In the genomic region with DNA sequence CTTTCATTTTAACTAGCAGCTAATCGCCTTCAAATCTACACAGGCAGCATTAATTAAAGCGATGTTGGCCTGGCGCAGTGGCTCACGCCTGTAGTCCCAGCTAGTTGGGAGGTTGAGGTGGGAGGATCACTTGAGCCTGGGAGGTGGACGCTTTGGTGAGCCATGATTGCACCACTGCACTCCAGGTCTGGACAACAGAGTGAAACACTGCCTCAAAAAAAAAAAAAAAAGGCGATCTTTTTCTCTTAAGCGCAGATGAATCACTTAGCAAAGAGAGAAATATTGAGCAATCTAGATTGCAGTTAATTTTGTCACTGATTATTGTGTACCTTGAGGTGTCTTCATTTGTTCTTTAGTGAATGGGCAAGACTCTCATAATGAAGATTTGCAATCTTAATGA, we compare ENCODE assay signal across 18 cellular contexts. TPM values are rescaled to one million over a fixed set of nuclear protein-coding genes. Genes with fewer than 3 reads are reported as not detected.
DNase-seq lines count a peak whose midpoint lies in the region; ATAC-seq, FAIRE-seq and TF ChIP-seq lines count a peak whose summit lies in the region.
"Had no signal": no experiment of that assay in that cellular context is flagged by ENCODE, and none has a peak within 500 bp of the region (broad histone marks: within the 10 kb centered on the region; RNA-seq: fewer than 3 reads in every experiment).

No MANE protein-coding gene starts in this region.

- peaks cover 49% of the 10 kb centered on the region for H3K79me2 ChIP-seq in HepG2 (ENCODE audit: insufficient read depth, low read length)

- no peaks in the 10 kb centered on the region for H3K9me3 ChIP-seq in HepG2 (ENCODE audit: low read length)
- no peaks in the 10 kb centered on the region for H3K9me3 ChIP-seq in tibial artery
- H3K9me3 ChIP-seq: stomach had no signal

- no peak overlapping the region for H3K27ac ChIP-seq in HepG2 (ENCODE audit: extremely low read length, insufficient read depth, low read length)
- H3K27ac ChIP-seq in tibial artery = no peak overlapping the region
- H3K27ac ChIP-seq: neural progenitor cell, stomach had no signal

- ATAC-seq in HepG2 = no peak
- ATAC-seq in HG02678 (IDR thresholded peaks at IDR 0.05; ENCODE audit: unreplicated experiment) = no peak
- ATAC-seq: activated naive CD4-positive, alpha-beta T cell treated with anti-CD3 and anti-CD28 coated beads, Interleukin-2, amount 50 U/mL, for 72 hours; T-cell had no signal

- POLR2A ChIA-PET in HepG2 (lab: Yijun Ruan, JAX) = interaction anchor here (0.5 to 1.4 kb wide), 2 partner anchors 10 to 87 kb away, joined by 3 read pairs; no protein-coding TSS in a partner anchor

- no TSS peak for BruUV-seq in HepG2 (replicated peaks; lab: Mats Ljungman, UMichigan)

- TF ChIP-seq CTCF in AG10803 (conservative IDR thresholded peaks at IDR 0.05; ENCODE audit: low read length) = no peak
- no peak for TF ChIP-seq CTCF in bronchial epithelial cell (IDR thresholded peaks at IDR 0.05; ENCODE audit: insufficient read depth, low read length, severe bottlenecking)
- TF ChIP-seq CTCF in HepG2 (CRISPR knock-in tag; IDR thresholded peaks at IDR 0.05) = no peak
- no peak for TF ChIP-seq CTCF in tibial artery (IDR thresholded peaks at IDR 0.05)

- no peak for TF ChIP-seq RAD21 in HepG2 (CRISPR knock-in tag; IDR thresholded peaks at IDR 0.05)

- TF ChIP-seq POLR2A in HepG2 (IDR thresholded peaks at IDR 0.05; ENCODE audit: insufficient read depth in 1 of 2, low read depth in 2 of 2, low read length in 2 of 2) = no peak

- H3K4me2 ChIP-seq in HepG2 (ENCODE audit: low read depth, low read length) = no peak overlapping the region
- H3K4me2 ChIP-seq: neural progenitor cell, smooth muscle cell had no signal

- WGBS in HepG2 (ENCODE audit: low lambda C conversion rate) = 97% methylated on average over 7 of the region's 7 CpGs

- H4K20me1 ChIP-seq in HepG2 (ENCODE audit: insufficient read depth, low read length) = no peaks in the 10 kb centered on the region

- CTCF ChIA-PET in HepG2 (lab: Yijun Ruan, JAX; ENCODE audit: low intra/inter-chr PET ratio, low total read pairs) = no interaction called here

- no peaks in the 10 kb centered on the region for H3K36me3 ChIP-seq in bronchial epithelial cell (ENCODE audit: control insufficient read depth, insufficient read depth, low read length)
- H3K36me3 ChIP-seq in HepG2 (replicated peaks in 1 of 2; ENCODE audit: control insufficient read depth in 1 of 2, insufficient read depth in 2 of 2, low read length in 2 of 2) = no peaks in the 10 kb centered on the region
- H3K36me3 ChIP-seq in tibial artery = no peaks in the 10 kb centered on the region
- H3K36me3 ChIP-seq: neural progenitor cell, stomach had no signal

- TF ChIP-seq EP300 in HepG2 (IDR thresholded peaks at IDR 0.05; ENCODE audit: low read depth in 2 of 2, low read length in 2 of 2) (no peak), HepG2 (CRISPR knock-in tag; IDR thresholded peaks at IDR 0.05; ENCODE audit: borderline replicate concordance) (no peak)

- H3K4me3 ChIP-seq in AG10803 (ENCODE audit: low read length) (no peak overlapping the region), bronchial epithelial cell (ENCODE audit: low read depth, low read length) (no peak overlapping the region), HepG2 (replicated peaks in 1 of 3; ENCODE audit: insufficient read depth in 1 of 3, low read depth in 2 of 3, low read length in 3 of 3) (no peak overlapping the region), tibial artery (no peak overlapping the region)
- H3K4me3 ChIP-seq: neural progenitor cell, smooth muscle cell, stomach had no signal

- DNase-seq in AG10803 (ENCODE audit: low read depth) (peak; percentile 61), NCI-H226 (peak; percentile 77), bronchial epithelial cell (ENCODE audit: low read depth) (peak; percentile 96), HepG2 (ENCODE audit: low spot score) (no peak), tibial artery (no peak), anterior cingulate cortex (lab: John Stamatoyannopoulos, UW) (no peak), NCI-H69 (lab: John Stamatoyannopoulos, UW) (no peak)
- DNase-seq: ACHN; activated CD4-positive, CD25-positive, alpha-beta regulatory T cell treated with anti-CD3 and anti-CD28 coated beads, Interleukin-2, amount 50 U/mL, for 72 hours; cerebellar nuclear complex; HFFc6; MM.1S; stomach; T-cell had no signal

- in situ Hi-C loops in HepG2 (cut with HindIII; ENCODE audit: extremely low pct_ligation_motif_present, low pct_unique_long_range_greater_than_20kb) = no loop called here

- FAIRE-seq in bronchial epithelial cell (lab: Jason Lieb, UNC) (no peak), HepG2 (lab: Jason Lieb, UNC) (no peak)

- H3K27me3 ChIP-seq in bronchial epithelial cell (ENCODE audit: control insufficient read depth, insufficient read depth, low read length) (no peaks in the 10 kb centered on the region), HepG2 (ENCODE audit: control insufficient read depth in 1 of 2, insufficient read depth in 2 of 2, low read length in 2 of 2) (no peaks in the 10 kb centered on the region), tibial artery (no peaks in the 10 kb centered on the region)
- H3K27me3 ChIP-seq: neural progenitor cell, stomach had no signal

- H3K4me1 ChIP-seq in HepG2 (ENCODE audit: insufficient read depth, low read length) (peaks cover 13% of the 10 kb centered on the region), tibial artery (peaks cover 0 to 74% (median 20%) of the 10 kb centered on the region in 4 donors)
- H3K4me1 ChIP-seq: neural progenitor cell had no signal

- H2AFZ ChIP-seq in HepG2 (ENCODE audit: low read length) = no peak overlapping the region
- H2AFZ ChIP-seq: neural progenitor cell had no signal

- intact Hi-C loops in HepG2 (cut with micrococcal nuclease; ENCODE audit: unreplicated experiment) = no loop called here
- intact Hi-C loops in tibial artery (cut with DNase I; ENCODE audit: low total_unique reads) = no loop called here

- no peak overlapping the region for H3K9ac ChIP-seq in HepG2 (ENCODE audit: insufficient read depth, low read depth, low read length)
- H3K9ac ChIP-seq: neural progenitor cell had no signal

TF ChIP-seq in HepG2, 621 proteins besides CTCF, POLR2A, EP300 and RAD21 (continues in another document):
- TF ChIP-seq CEBPG (CRISPR knock-in tag; IDR thresholded peaks at IDR 0.05) (0 out of 2 replicates have a peak, but pooled peaks have one; percentile 15), ZBTB33 (CRISPR knock-in tag; IDR thresholded peaks at IDR 0.05) (0 out of 2 replicates have a peak, but pooled peaks have one; percentile 29), CEBPB (IDR thresholded peaks at IDR 0.05; ENCODE audit: borderline replicate concordance, low read depth, low read length) (peak; percentile 62; the same call in 1 of the 2 replicates), RBM22 (optimal IDR thresholded peaks at IDR 0.05; ENCODE audit: low read length) (no peak)

RNA-seq across cellular contexts. Expression of gene SNTB2, which starts 12.4 kb away (rescaled TPM):
- total RNA-seq in bronchial epithelial cell = 10.5 and 24.3 TPM in 2 replicates
- total RNA-seq in HepG2 (2016; rRNA removed; fragmentation: Illumina TruSeq; extraction: Trizol) = 19.2 and 22.9 TPM in 2 replicates
- total RNA-seq in HepG2 (2016; cell fraction: cytosol; rRNA removed; fragmentation: Illumina TruSeq; extraction: Trizol; ENCODE audit: low read depth) = 16.6 and 21.3 TPM in 2 replicates
- 18.5 and 22.3 TPM in 2 replicates for total RNA-seq in HepG2 (2016; cell fraction: insoluble cytoplasmic fraction; rRNA removed; fragmentation: Illumina TruSeq; extraction: Trizol)
- total RNA-seq in HepG2 (2016; cell fraction: membrane; rRNA removed; fragmentation: Illumina TruSeq; extraction: Trizol) = 8.3 and 10.7 TPM in 2 replicates
- total RNA-seq in HepG2 (2016; cell fraction: nucleus; rRNA removed; fragmentation: Illumina TruSeq; extraction: Trizol) = 14.9 and 15.5 TPM in 2 replicates
- polyA plus RNA-seq in HepG2 (2011; rRNA removed) = 11.5 and 12.5 TPM in 2 replicates
- 6.3 and 6.6 TPM in 2 replicates for polyA plus RNA-seq in HepG2 (2011; cell fraction: cytosol; rRNA removed)
- polyA plus RNA-seq in HepG2 (2011; cell fraction: nucleus; rRNA removed) = 13.3 and 14.0 TPM in 2 replicates
- 4.2 and 4.3 TPM in 2 replicates for polyA plus RNA-seq in HepG2 (2012)
- polyA plus RNA-seq in HepG2 (2016; cell fraction: cytosol; fragmentation: Illumina TruSeq; extraction: Trizol; ENCODE audit: low read depth) = 0.48 and 0.66 TPM in 2 replicates
- 12.2 and 12.7 TPM in 2 replicates for polyA plus RNA-seq in HepG2 (2016; cell fraction: insoluble cytoplasmic fraction; fragmentation: Illumina TruSeq; extraction: Trizol; ENCODE audit: low read depth)
- polyA plus RNA-seq in HepG2 (2016; cell fraction: membrane; fragmentation: Illumina TruSeq; extraction: Trizol; ENCODE audit: low read depth) = 1.6 and 2.4 TPM in 2 replicates
- 13.2 and 17.9 TPM in 2 replicates for polyA plus RNA-seq in HepG2 (2016; cell fraction: nucleus; fragmentation: Illumina TruSeq; extraction: Trizol; ENCODE audit: insufficient read depth, low read depth)
- 48.4 and 58.6 TPM in 2 replicates for polyA minus RNA-seq in HepG2 (2011; rRNA and poly(A)+ RNA removed; ENCODE audit: low replicate concordance)
- 22.5 and 31.2 TPM in 2 replicates for polyA minus RNA-seq in HepG2 (2011; cell fraction: cytosol; rRNA and poly(A)+ RNA removed)
- polyA minus RNA-seq in HepG2 (2011; cell fraction: nucleus; rRNA and poly(A)+ RNA removed) = 22.8 and 29.5 TPM in 2 replicates

Comparison
In these comparisons a context has a peak if more than half of its experiments do, and no peak if none do; other contexts are left out.
1. DNase-seq: peak in AG10803 (single experiment), NCI-H226 (single experiment) and bronchial epithelial cell (single experiment); none in HepG2 (single experiment), tibial artery (0 of 2), anterior cingulate cortex (0 of 58) and NCI-H69 (single experiment).